In the genomic region with DNA sequence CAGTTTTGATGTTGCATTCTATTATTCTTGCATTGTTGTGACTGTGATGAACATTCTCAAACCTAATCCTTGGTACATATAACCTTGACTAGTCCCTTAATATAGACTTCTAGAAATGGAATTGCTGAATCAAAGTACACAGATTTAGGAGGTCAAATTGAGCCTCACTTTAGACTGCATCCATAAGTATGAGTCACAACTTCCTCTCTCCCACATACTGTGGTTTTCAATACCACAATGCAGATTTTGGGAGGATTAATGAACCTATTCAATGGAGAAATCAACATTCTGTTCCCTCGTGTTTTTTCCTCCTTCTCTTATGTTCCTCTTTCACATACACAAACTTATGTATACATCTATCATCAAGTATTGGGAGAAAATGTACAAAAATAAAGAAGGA, we compare ENCODE assay signal across 12 cellular contexts.
A peak's percentile ranks its signal among the peaks of the same experiment; 100 is the strongest.
DNase-seq lines count a peak whose midpoint lies in the region; TF ChIP-seq lines count a peak whose summit lies in the region.
"Had no signal": no experiment of that assay in that cellular context is flagged by ENCODE, and none has a peak within 500 bp of the region (broad histone marks: within the 10 kb centered on the region; RNA-seq: fewer than 3 reads in every experiment).

No MANE protein-coding gene starts in this region.

- H3K4me1 Mint-ChIP-seq in CD14-positive monocyte = no peaks in the 10 kb centered on the region

- H3K4me3 Mint-ChIP-seq in CD14-positive monocyte = no peak overlapping the region
- H3K4me3 Mint-ChIP-seq: activated T-cell treated with anti-CD3 and anti-CD28 coated beads, Interleukin-2, amount 50 U/mL, for 24 hours had no signal

- no peaks in the 10 kb centered on the region for H3K36me3 Mint-ChIP-seq in CD14-positive monocyte

- no peak overlapping the region for H3K27ac Mint-ChIP-seq in CD14-positive monocyte
- H3K27ac Mint-ChIP-seq: activated T-cell treated with anti-CD3 and anti-CD28 coated beads, Interleukin-2, amount 50 U/mL, for 24 hours had no signal

- intact Hi-C loops in CD14-positive monocyte (cut with micrococcal nuclease) = no loop called here

- no peak for TF ChIP-seq CTCF in CD14-positive monocyte (IDR thresholded peaks at IDR 0.05)

- DNase-seq in AG20443 (ENCODE audit: low spot score) = peak; percentile 60
- peak; percentile 27 for DNase-seq in KBM-7
- DNase-seq in amniotic epithelial cell (ENCODE audit: low read depth) = peak; percentile 83
- DNase-seq in hepatic stellate cell (ENCODE audit: low spot score) = peak; percentile 45
- no peak for DNase-seq in CD14-positive monocyte (ENCODE audit: low spot score)
- no peak for DNase-seq in NCI-H187 (lab: John Stamatoyannopoulos, UW)
- no peak for DNase-seq in NCI-H774 (lab: John Stamatoyannopoulos, UW)
- no peak for DNase-seq in NCI-H146 treated with DMSO at 0.1 percent for 48 hours (lab: John Stamatoyannopoulos, UW; ENCODE audit: unreplicated experiment)
- DNase-seq: activated CD4-positive, CD25-positive, alpha-beta regulatory T cell; activated T-cell treated with anti-CD3 and anti-CD28 coated beads, Interleukin-2, amount 50 U/mL, for 24 hours; left colon; Right ventricle myocardium superior had no signal

- in situ Hi-C loops in KBM-7 (cut with MboI; ENCODE audit: low pct_unique_long_range_greater_than_20kb, low sequenced_read_pairs) = no loop called here

- peaks cover 0 to 4% (median 2%) of the 10 kb centered on the region in 7 donors for H3K9me3 Mint-ChIP-seq in CD14-positive monocyte
- H3K9me3 Mint-ChIP-seq: activated T-cell treated with anti-CD3 and anti-CD28 coated beads, Interleukin-2, amount 50 U/mL, for 24 hours had no signal

- H3K27me3 Mint-ChIP-seq in CD14-positive monocyte (ENCODE audit: low read depth in 3 of 3) = peaks cover 0 to 4% (median 0%) of the 10 kb centered on the region in 3 donors
- H3K27me3 Mint-ChIP-seq: activated T-cell treated with anti-CD3 and anti-CD28 coated beads, Interleukin-2, amount 50 U/mL, for 24 hours had no signal

Comparison
In these comparisons a context has a peak if more than half of its experiments do, and no peak if none do; other contexts are left out.
1. DNase-seq: peak in AG20443 (single experiment), KBM-7 (single experiment), amniotic epithelial cell (single experiment) and hepatic stellate cell (single experiment); none in CD14-positive monocyte (single experiment), NCI-H187 (0 of 2), NCI-H774 (single experiment) and NCI-H146 treated with DMSO at 0.1 percent for 48 hours (single experiment).